ENCODE assay signal across 1 cellular context in genomic region chr19:44627631-44628030, GRCh38.
TF ChIP-seq lines count a peak whose summit lies in the region.

No MANE protein-coding gene starts in this region.

TF ChIP-seq in K562, 482 proteins besides CTCF, POLR2A, EP300 and RAD21:
- TF ChIP-seq ZNF655 (CRISPR knock-in tag; IDR thresholded peaks at IDR 0.05) (no peak), CHD4 (IDR thresholded peaks at IDR 0.05; ENCODE audit: insufficient read depth, insufficient replicate concordance, low read depth, low read length, poor library complexity, severe bottlenecking) (peak; percentile 64), E2F1 (CRISPR knock-in tag; IDR thresholded peaks at IDR 0.05) (no peak), DLX4 (CRISPR knock-in tag; IDR thresholded peaks at IDR 0.05) (no peak), RCOR1 (IDR thresholded peaks at IDR 0.05; ENCODE audit: borderline replicate concordance in 1 of 2, low read depth in 2 of 2, low read length in 2 of 2) (peak in 1 of 2 experiments; percentile 45; a peak in 1 of 4 replicates), SMC3 (conservative IDR thresholded peaks at IDR 0.05; ENCODE audit: insufficient read depth, low read depth, low read length) (no peak), TBL1XR1 (IDR thresholded peaks at IDR 0.05; ENCODE audit: low read length in 2 of 2) (no peak), ASH1L (IDR thresholded peaks at IDR 0.05; ENCODE audit: borderline replicate concordance, low read depth, partially characterized antibody) (no peak), HINFP (tag; conservative IDR thresholded peaks at IDR 0.05; ENCODE audit: low read depth) (no peak), CBX1 (IDR thresholded peaks at IDR 0.05; ENCODE audit: low read depth) (0 out of 2 replicates have a peak, but pooled peaks have one; percentile 52), MED1 (CRISPR knock-in tag; IDR thresholded peaks at IDR 0.05; ENCODE audit: borderline replicate concordance) (no peak), BCOR (IDR thresholded peaks at IDR 0.05) (peak; percentile 82), RBM25 (IDR thresholded peaks at IDR 0.05; ENCODE audit: low read depth, low read length, severe bottlenecking) (peak; percentile 91), JUNB (CRISPR knock-in tag; conservative IDR thresholded peaks at IDR 0.05) (no peak), E2F3 (CRISPR knock-in tag; IDR thresholded peaks at IDR 0.05) (no peak), LARP7 (IDR thresholded peaks at IDR 0.05) (no peak), PHB (CRISPR knock-in tag; IDR thresholded peaks at IDR 0.05) (no peak), ZNF277 (CRISPR knock-in tag; IDR thresholded peaks at IDR 0.05; ENCODE audit: borderline replicate concordance) (no peak), SMARCA5 (IDR thresholded peaks at IDR 0.05) (peak; percentile 60; the same call in 1 of the 2 replicates), ZNF707 (CRISPR knock-in tag; conservative IDR thresholded peaks at IDR 0.05) (no peak), TCF3 (CRISPR knock-in tag; IDR thresholded peaks at IDR 0.05) (no peak), HDAC2 (IDR thresholded peaks at IDR 0.05) (0 out of 2 replicates have a peak, but pooled peaks have one; percentile 20), SREBF2 (CRISPR knock-in tag; IDR thresholded peaks at IDR 0.05) (no peak), ZNF282 (CRISPR knock-in tag; IDR thresholded peaks at IDR 0.05) (no peak), SMARCB1 (IDR thresholded peaks at IDR 0.05; ENCODE audit: insufficient read length, low read depth) (no peak), MEF2A (IDR thresholded peaks at IDR 0.05; ENCODE audit: control insufficient read depth, low read depth, low read length) (no peak), ZC3H4 (CRISPR knock-in tag; IDR thresholded peaks at IDR 0.05; ENCODE audit: borderline replicate concordance) (no peak), KDM1A (IDR thresholded peaks at IDR 0.05) (0 out of 4 replicates have a peak, but pooled peaks of 1 of the 2 experiments have one; percentile 28)
- TF ChIP-seq, protein P1, sequence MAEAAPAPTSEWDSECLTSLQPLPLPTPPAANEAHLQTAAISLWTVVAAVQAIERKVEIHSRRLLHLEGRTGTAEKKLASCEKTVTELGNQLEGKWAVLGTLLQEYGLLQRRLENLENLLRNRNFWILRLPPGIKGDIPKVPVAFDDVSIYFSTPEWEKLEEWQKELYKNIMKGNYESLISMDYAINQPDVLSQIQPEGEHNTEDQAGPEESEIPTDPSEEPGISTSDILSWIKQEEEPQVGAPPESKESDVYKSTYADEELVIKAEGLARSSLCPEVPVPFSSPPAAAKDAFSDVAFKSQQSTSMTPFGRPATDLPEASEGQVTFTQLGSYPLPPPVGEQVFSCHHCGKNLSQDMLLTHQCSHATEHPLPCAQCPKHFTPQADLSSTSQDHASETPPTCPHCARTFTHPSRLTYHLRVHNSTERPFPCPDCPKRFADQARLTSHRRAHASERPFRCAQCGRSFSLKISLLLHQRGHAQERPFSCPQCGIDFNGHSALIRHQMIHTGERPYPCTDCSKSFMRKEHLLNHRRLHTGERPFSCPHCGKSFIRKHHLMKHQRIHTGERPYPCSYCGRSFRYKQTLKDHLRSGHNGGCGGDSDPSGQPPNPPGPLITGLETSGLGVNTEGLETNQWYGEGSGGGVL (CRISPR knock-in tag; IDR thresholded peaks at IDR 0.05): no peak
- TF ChIP-seq, protein P2, sequence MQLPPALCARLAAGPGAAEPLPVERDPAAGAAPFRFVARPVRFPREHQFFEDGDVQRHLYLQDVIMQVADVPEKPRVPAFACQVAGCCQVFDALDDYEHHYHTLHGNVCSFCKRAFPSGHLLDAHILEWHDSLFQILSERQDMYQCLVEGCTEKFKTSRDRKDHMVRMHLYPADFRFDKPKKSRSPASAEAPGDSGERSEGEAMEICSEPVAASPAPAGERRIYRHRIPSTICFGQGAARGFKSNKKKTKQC (CRISPR knock-in tag; IDR thresholded peaks at IDR 0.05): no peak
